Comparison of ENCODE assay signal across 1 cellular context in genomic region chr5:1481999-1482381, GRCh38.
TF ChIP-seq lines count a peak whose summit lies in the region.

No MANE protein-coding gene starts in this region.

TF ChIP-seq in GM12878, 131 proteins besides CTCF, POLR2A, EP300 and RAD21 (continued from another document):
- no peak for TF ChIP-seq PRDM15 (CRISPR knock-in tag; IDR thresholded peaks at IDR 0.05)
- TF ChIP-seq CHD1 (IDR thresholded peaks at IDR 0.05; ENCODE audit: low read depth, low read length) = no peak
- TF ChIP-seq YY1 (IDR thresholded peaks at IDR 0.05; ENCODE audit: low read depth, low read length) = no peak
- no peak for TF ChIP-seq RCOR1 (conservative IDR thresholded peaks at IDR 0.05; ENCODE audit: low read depth, low read length)
- no peak for TF ChIP-seq ATF2 (IDR thresholded peaks at IDR 0.05; ENCODE audit: low read length)
- TF ChIP-seq ZNF687 (IDR thresholded peaks at IDR 0.05) = no peak
- no peak for TF ChIP-seq SMAD5 (IDR thresholded peaks at IDR 0.05; ENCODE audit: low read depth)
- TF ChIP-seq NR2F1 (conservative IDR thresholded peaks at IDR 0.05) = no peak
- no peak for TF ChIP-seq ZNF592 (IDR thresholded peaks at IDR 0.05)
- TF ChIP-seq CHD4 (IDR thresholded peaks at IDR 0.05) = no peak
- TF ChIP-seq KAT2A (conservative IDR thresholded peaks at IDR 0.05; ENCODE audit: control insufficient read depth, low read depth, low read length) = no peak
- no peak for TF ChIP-seq EZH2 (IDR thresholded peaks at IDR 0.05; ENCODE audit: borderline replicate concordance, control insufficient read depth, low read depth, low read length)
